In the genomic region with DNA sequence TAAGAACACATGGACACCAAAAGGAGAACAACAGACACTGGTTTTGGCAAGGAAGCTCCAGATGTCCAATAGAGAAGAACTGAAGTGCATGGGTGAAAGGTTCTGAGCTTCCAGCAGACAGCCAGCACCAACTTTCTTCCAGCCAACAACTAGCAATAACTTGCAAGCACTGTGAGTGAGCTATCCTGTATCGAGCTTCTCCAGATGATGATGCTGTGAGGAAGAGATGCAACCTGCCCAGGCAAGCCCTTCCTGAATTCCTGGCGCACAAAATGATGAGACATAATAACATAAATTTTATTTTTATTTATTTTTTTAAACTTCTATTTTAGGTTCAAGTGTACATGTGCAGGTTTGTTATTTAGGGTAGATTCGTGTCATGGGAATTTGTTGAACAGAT, we compare ENCODE assay signal across 26 cellular contexts.
"Had no signal": no experiment of that assay in that cellular context is flagged by ENCODE, and none has a peak within 500 bp of the region (broad histone marks: within the 10 kb centered on the region; RNA-seq: fewer than 3 reads in every experiment).

No MANE protein-coding gene starts in this region.

- H3K4me3 ChIP-seq: left lung, lower lobe of right lung, mucosa of descending colon, ovary, right atrium auricular region, right lobe of liver, stomach, testis, thyroid gland, transverse colon, upper lobe of left lung, vagina had no signal

- H3K9me3 ChIP-seq: left lung, lower lobe of right lung, ovary, right atrium auricular region, right lobe of liver, stomach, testis, thyroid gland, transverse colon, upper lobe of left lung, vagina had no signal

- H3K36me3 ChIP-seq: left lung, lower lobe of right lung, ovary, right atrium auricular region, right lobe of liver, stomach, thyroid gland, transverse colon, upper lobe of left lung, vagina had no signal

- FAIRE-seq: islet of Langerhans, kidney had no signal

- H3K27ac ChIP-seq: left lung, lower lobe of right lung, ovary, right atrium auricular region, right lobe of liver, stomach, testis, thyroid gland, transverse colon, upper lobe of left lung, vagina had no signal

- ATAC-seq: left colon; left lung; lower lobe of right lung; mucosa of descending colon; naive thymus-derived CD4-positive, alpha-beta T cell; natural killer cell treated with Interleukin-12 subunit alpha and Interleukin-12 subunit beta and Interleukin-15 and Interleukin-18, amount 100 ng/mL, for 72 hours; right lobe of liver; stimulated activated naive B cell treated with anti-CD40 and anti-IgM and Interleukin-4, amounts not matched to agents 10 μg/mL and 1 μg/mL and 100 μg/mL, for 72 hours; stimulated activated naive CD8-positive, alpha-beta T cell treated with anti-CD3 and anti-CD28 coated beads, Interleukin-15, Interleukin-2, amounts not matched to agents 100 U/mL and 50 U/mL, for 24 hours had no signal

- DNase-seq: hypothalamus; immature natural killer cell; kidney; left colon; left lung; lower lobe of right lung; midbrain; mucosa of descending colon; naive thymus-derived CD4-positive, alpha-beta T cell; ovary; right lobe of liver; stimulated activated CD4-positive, alpha-beta T cell treated with anti-CD3 and anti-CD28 coated beads, Interleukin-12 subunit alpha, Interleukin-12 subunit beta, amount 100 ng/mL, for 4 hours; stimulated activated CD4-positive, alpha-beta T cell treated with anti-CD3 and anti-CD28 coated beads, Interleukin-15, amount 100 ng/mL, for 24 hours; stimulated activated CD4-positive, alpha-beta T cell treated with anti-CD3 and anti-CD28 coated beads, Interleukin-2, amount 100 ng/mL, for 24 hours; stimulated activated CD4-positive, alpha-beta T cell treated with anti-CD3 and anti-CD28 coated beads, Interleukin-4, amount 100 ng/mL, for 1 hour; stimulated activated naive B cell treated with anti-CD40 and anti-IgM and Interleukin-4, amounts not matched to agents 10 μg/mL and 1 μg/mL and 100 μg/mL, for 72 hours; stimulated activated naive CD8-positive, alpha-beta T cell treated with anti-CD3 and anti-CD28 coated beads, Interleukin-15, Interleukin-2, amounts not matched to agents 100 U/mL and 50 U/mL, for 24 hours; stomach; testis; thyroid gland; transverse colon; upper lobe of left lung had no signal

- H3K4me1 ChIP-seq: left lung, lower lobe of right lung, right atrium auricular region, right lobe of liver, stomach, testis, thyroid gland, transverse colon, upper lobe of left lung, vagina had no signal

- H3K27me3 ChIP-seq: left lung, ovary, right atrium auricular region, right lobe of liver, stomach, testis, thyroid gland, transverse colon, upper lobe of left lung, vagina had no signal
